In genomic region chr4:159101983-159102622, GRCh38 we compare ENCODE assay signal across 8 cellular contexts. TPM values are rescaled to one million over a fixed set of nuclear protein-coding genes. Genes with fewer than 3 reads are reported as not detected.
A peak's percentile ranks its signal among the peaks of the same experiment; 100 is the strongest.
DNase-seq lines count a peak whose midpoint lies in the region; ATAC-seq and TF ChIP-seq lines count a peak whose summit lies in the region.

No MANE protein-coding gene starts in this region.

- peaks cover 4% of the 10 kb centered on the region for H3K27me3 ChIP-seq in CD4-positive, CD25-positive, alpha-beta regulatory T cell (ENCODE audit: control insufficient read depth, insufficient read depth, low read length)
- H3K27me3 ChIP-seq in NT2/D1 (ENCODE audit: insufficient read depth, insufficient read length): peaks cover 18% of the 10 kb centered on the region
- H3K27me3 ChIP-seq in ectodermal cell (ENCODE audit: control insufficient read depth, insufficient read depth, low read length, poor library complexity, severe bottlenecking): peaks cover 21% of the 10 kb centered on the region
- H3K27me3 ChIP-seq in neural cell (ENCODE audit: insufficient read depth, low read depth, low read length): peaks cover 3% of the 10 kb centered on the region

- peaks cover 0 to 3% (median 0%) of the 10 kb centered on the region in 7 donors for H3K9me3 Mint-ChIP-seq in CD4-positive, CD25-positive, alpha-beta regulatory T cell

- no peaks in the 10 kb centered on the region for H3K9me2 ChIP-seq in neural cell (ENCODE audit: insufficient read depth, low read length)

- no peaks in the 10 kb centered on the region for H3K36me3 Mint-ChIP-seq in CD4-positive, CD25-positive, alpha-beta regulatory T cell

- DNase-seq in CD4-positive, CD25-positive, alpha-beta regulatory T cell: peak in 1 of 3 donors; percentile 4
- no peak for DNase-seq in NT2/D1 (ENCODE audit: low read depth, low spot score)
- no peak for DNase-seq in posterior cingulate gyrus
- DNase-seq in HCEC 1CT: no peak
- no peak for DNase-seq in NCI-H1694 (lab: John Stamatoyannopoulos, UW)

- no peak for ATAC-seq in CD4-positive, CD25-positive, alpha-beta regulatory T cell (ENCODE audit: low read depth in 2 of 2)
- no peak for ATAC-seq in GM18870 (IDR thresholded peaks at IDR 0.05; ENCODE audit: unreplicated experiment)

- peak overlapping the region; percentile 84 to 95 (median 87) for H3K27ac Mint-ChIP-seq in CD4-positive, CD25-positive, alpha-beta regulatory T cell

- H2AFZ ChIP-seq in neural cell (ENCODE audit: low read depth, low read length): no peak overlapping the region

- H3K79me2 ChIP-seq in neural cell (replicated peaks; ENCODE audit: insufficient read depth, low read length): peaks cover 40% of the 10 kb centered on the region

- H3K4me3 ChIP-seq in CD4-positive, CD25-positive, alpha-beta regulatory T cell (ENCODE audit: low read depth, low read length): no peak overlapping the region
- H3K4me3 ChIP-seq in NT2/D1 (ENCODE audit: insufficient read length, low read depth): peak overlapping the region; percentile 37
- peak overlapping the region; percentile 89 for H3K4me3 ChIP-seq in ectodermal cell (ENCODE audit: insufficient read depth, low read depth, low read length)
- peak overlapping the region; percentile 84 for H3K4me3 ChIP-seq in neural cell (ENCODE audit: low read length)

- 19% methylated on average over 14 of the region's 14 CpGs for WGBS in ectodermal cell, 2 experiments

- H3F3A ChIP-seq in neural cell (ENCODE audit: insufficient read depth, low read length, poor library complexity, severe bottlenecking): peaks cover 5% of the 10 kb centered on the region

- no peaks in the 10 kb centered on the region for H3K9me3 ChIP-seq in CD4-positive, CD25-positive, alpha-beta regulatory T cell (ENCODE audit: control insufficient read depth in 2 of 2, low read length in 2 of 2)
- H3K9me3 ChIP-seq in NT2/D1 (ENCODE audit: insufficient read depth, low read length) (no peaks in the 10 kb centered on the region), ectodermal cell (ENCODE audit: control insufficient read depth, low read length) (no peaks in the 10 kb centered on the region), neural cell (ENCODE audit: low read length) (no peaks in the 10 kb centered on the region)

- no peak for TF ChIP-seq EP300 in neural cell (conservative IDR thresholded peaks at IDR 0.05; ENCODE audit: poor library complexity, severe bottlenecking)

- H4K20me1 ChIP-seq in neural cell (ENCODE audit: insufficient read depth): peaks cover 20% of the 10 kb centered on the region

- intact Hi-C loops in posterior cingulate gyrus (cut with DNase I): loop anchor here (5.0 kb wide), 1 partner anchor 75 kb away; no protein-coding TSS in a partner anchor

- no peak for TF ChIP-seq CTCF in neural cell (IDR thresholded peaks at IDR 0.05; ENCODE audit: poor library complexity, severe bottlenecking)

- peaks cover 33% of the 10 kb centered on the region for H3K4me1 ChIP-seq in CD4-positive, CD25-positive, alpha-beta regulatory T cell (ENCODE audit: control insufficient read depth, insufficient read depth, low read length, poor library complexity, severe bottlenecking)
- peaks cover 3% of the 10 kb centered on the region for H3K4me1 ChIP-seq in NT2/D1 (ENCODE audit: insufficient read depth, insufficient read length)
- peaks cover 17% of the 10 kb centered on the region for H3K4me1 ChIP-seq in ectodermal cell (ENCODE audit: control insufficient read depth, insufficient read depth, low read length)

- H3K27me3 Mint-ChIP-seq in CD4-positive, CD25-positive, alpha-beta regulatory T cell: peaks cover 37% of the 10 kb centered on the region

- peak overlapping the region; percentile 93 for H3K4me2 ChIP-seq in neural cell (ENCODE audit: low read length)

- H3K27ac ChIP-seq in CD4-positive, CD25-positive, alpha-beta regulatory T cell (ENCODE audit: insufficient read depth, low read length, poor library complexity, severe bottlenecking): no peak overlapping the region
- H3K27ac ChIP-seq in ectodermal cell (ENCODE audit: insufficient read depth, low read depth, low read length, poor library complexity, severe bottlenecking): no peak overlapping the region
- peak overlapping the region; percentile 12 for H3K27ac ChIP-seq in neural cell (ENCODE audit: low read length)

- peak overlapping the region; percentile 84 to 94 (median 88) for H3K4me3 Mint-ChIP-seq in CD4-positive, CD25-positive, alpha-beta regulatory T cell

- H3K9ac ChIP-seq in NT2/D1 (ENCODE audit: insufficient read length, low read depth): peak overlapping the region; percentile 77
- peak overlapping the region; percentile 96 for H3K9ac ChIP-seq in neural cell (ENCODE audit: low read length)

- peaks cover 7 to 39% (median 32%) of the 10 kb centered on the region in 4 donors for H3K4me1 Mint-ChIP-seq in CD4-positive, CD25-positive, alpha-beta regulatory T cell

- no peaks in the 10 kb centered on the region for H3K36me3 ChIP-seq in CD4-positive, CD25-positive, alpha-beta regulatory T cell (ENCODE audit: control insufficient read depth, insufficient read depth, low read length)
- H3K36me3 ChIP-seq in NT2/D1 (ENCODE audit: insufficient read depth, insufficient read length, low read length) (no peaks in the 10 kb centered on the region), ectodermal cell (ENCODE audit: control insufficient read depth, insufficient read depth, low read length) (no peaks in the 10 kb centered on the region), neural cell (ENCODE audit: insufficient read depth, low read length) (no peaks in the 10 kb centered on the region)

- no peak for TF ChIP-seq RAD21 in neural cell (conservative IDR thresholded peaks at IDR 0.05)

TF ChIP-seq in neural cell, 6 proteins besides CTCF, POLR2A, EP300 and RAD21:
- no peak for TF ChIP-seq REST (IDR thresholded peaks at IDR 0.05; ENCODE audit: borderline replicate concordance)
- no peak for TF ChIP-seq MXI1 (conservative IDR thresholded peaks at IDR 0.05; ENCODE audit: poor library complexity, severe bottlenecking)
- TF ChIP-seq EZH2 (IDR thresholded peaks at IDR 0.05; ENCODE audit: borderline replicate concordance, insufficient read depth, low read length, poor library complexity, severe bottlenecking): no peak
- TF ChIP-seq TAF1 (IDR thresholded peaks at IDR 0.05; ENCODE audit: low read depth): no peak
- TF ChIP-seq SMC3 (conservative IDR thresholded peaks at IDR 0.05; ENCODE audit: poor library complexity): no peak
- TF ChIP-seq POLR2AphosphoS5 (IDR thresholded peaks at IDR 0.05): no peak

RNA-seq across cellular contexts. Expression of gene RAPGEF2, which starts 0.8 kb away (rescaled TPM):
- total RNA-seq in CD4-positive, CD25-positive, alpha-beta regulatory T cell: 26.9 TPM
- 1 to 10 TPM in 3 of 4 donors, under 1 TPM in 1; 0.54 to 1.6 (median 1.3) TPM for polyA plus RNA-seq in CD4-positive, CD25-positive, alpha-beta regulatory T cell
- 38.3 TPM for polyA plus RNA-seq in ectodermal cell (2013, experiment 1 of 4)
- polyA plus RNA-seq in ectodermal cell (2013, experiment 2 of 4): 40.1 TPM
- 33.2 TPM for polyA plus RNA-seq in ectodermal cell (2013, experiment 3 of 4)
- polyA plus RNA-seq in ectodermal cell (2013, experiment 4 of 4): 34.8 TPM
- polyA plus RNA-seq in neural cell: 134 and 145 TPM in 2 replicates
- 528 and 617 TPM in 2 replicates for polyA minus RNA-seq in neural cell

Comparison
In these comparisons a context has a peak if more than half of its experiments do, and no peak if none do; other contexts are left out.
1. RNA of gene RAPGEF2, which starts 0.8 kb away (polyA plus RNA-seq): 134 to 145 TPM in neural cell; 0.54 to 1.6 TPM in CD4-positive, CD25-positive, alpha-beta regulatory T cell; every median in the first group is over 10 times any median in the second.